1 cellular context compared by ENCODE assay signal in genomic region chr5:121189569-121190305, GRCh38.
TF ChIP-seq lines count a peak whose summit lies in the region.

No MANE protein-coding gene starts in this region.

TF ChIP-seq in IMR-90, 13 proteins besides CTCF, POLR2A, EP300 and RAD21 (continued from another document):
- TF ChIP-seq ELK1 (IDR thresholded peaks at IDR 0.05; ENCODE audit: borderline replicate concordance, low read depth, low read length), result no peak
- no peak for TF ChIP-seq MXI1 (IDR thresholded peaks at IDR 0.05; ENCODE audit: borderline replicate concordance, low read depth, low read length)
- TF ChIP-seq RCOR1 (IDR thresholded peaks at IDR 0.05; ENCODE audit: insufficient replicate concordance, low read length), result no peak
- no peak for TF ChIP-seq CEBPB (IDR thresholded peaks at IDR 0.05; ENCODE audit: low read depth, low read length)
